ENCODE assay signal across 8 cellular contexts in genomic region chr2:138267161-138267901, GRCh38.
DNase-seq lines count a peak whose midpoint lies in the region; ATAC-seq and TF ChIP-seq lines count a peak whose summit lies in the region.
"Had no signal": no experiment of that assay in that cellular context is flagged by ENCODE, and none has a peak within 500 bp of the region (broad histone marks: within the 10 kb centered on the region; RNA-seq: fewer than 3 reads in every experiment).

No MANE protein-coding gene starts in this region.

- H3K27ac ChIP-seq in brain microvascular endothelial cell (peak overlapping the region; percentile 60), subcutaneous abdominal adipose tissue (ENCODE audit: low read depth, low read length) (peak overlapping the region; percentile 55)

- in situ Hi-C loops in brain microvascular endothelial cell (cut with HindIII; ENCODE audit: low pct_ligation_motif_present, low sequenced_read_pairs): no loop called here

- H3K4me3 ChIP-seq in brain microvascular endothelial cell (ENCODE audit: low read depth, low read length) (no peak overlapping the region), subcutaneous abdominal adipose tissue (ENCODE audit: low read depth in 1 of 5, low read length in 5 of 5) (no peak overlapping the region)

- H3K9me3 ChIP-seq in subcutaneous abdominal adipose tissue (ENCODE audit: control insufficient read depth in 5 of 5, low read length in 5 of 5): peaks cover 0 to 10% (median 6%) of the 10 kb centered on the region in 5 donors

- H3K4me1 ChIP-seq in subcutaneous abdominal adipose tissue (ENCODE audit: control insufficient read depth in 5 of 5, insufficient read depth in 5 of 5, low read length in 5 of 5): peaks cover 3 to 26% (median 14%) of the 10 kb centered on the region in 5 donors

- no peaks in the 10 kb centered on the region for H3K27me3 ChIP-seq in brain microvascular endothelial cell (replicated peaks)
- H3K27me3 ChIP-seq in subcutaneous abdominal adipose tissue (ENCODE audit: control insufficient read depth in 5 of 5, insufficient read depth in 4 of 5, low read length in 5 of 5): no peaks in the 10 kb centered on the region

- TF ChIP-seq CTCF in brain microvascular endothelial cell (IDR thresholded peaks at IDR 0.05; ENCODE audit: low read depth, low read length, missing control alignments): no peak

- H3K36me3 ChIP-seq in brain microvascular endothelial cell (replicated peaks): no peaks in the 10 kb centered on the region
- no peaks in the 10 kb centered on the region for H3K36me3 ChIP-seq in subcutaneous abdominal adipose tissue (ENCODE audit: control insufficient read depth in 5 of 5, insufficient read depth in 5 of 5, low read length in 5 of 5)

- H3K9ac ChIP-seq in subcutaneous abdominal adipose tissue (ENCODE audit: low read length in 5 of 5): no peak overlapping the region

- DNase-seq in brain microvascular endothelial cell: peak; percentile 32
- no peak for DNase-seq in NCI-H1417 (lab: John Stamatoyannopoulos, UW)
- DNase-seq in CD1c-positive myeloid dendritic cell (ENCODE audit: extremely low spot score): no peak
- DNase-seq in NCI-H345 treated with DMSO at 0.1 percent for 48 hours (lab: John Stamatoyannopoulos, UW; ENCODE audit: unreplicated experiment): no peak
- DNase-seq: endodermal cell had no signal

- ATAC-seq in GM19372 (IDR thresholded peaks at IDR 0.05; ENCODE audit: low read depth, unreplicated experiment): peak; percentile 68
- peak; percentile 62 for ATAC-seq in HG03066 (IDR thresholded peaks at IDR 0.05; ENCODE audit: low read depth, unreplicated experiment)
